Comparison of ENCODE assay signal across 13 cellular contexts in genomic region chr6:14272111-14273085, GRCh38.
DNase-seq lines count a peak whose midpoint lies in the region; ATAC-seq, FAIRE-seq and TF ChIP-seq lines count a peak whose summit lies in the region.
"Had no signal": no experiment of that assay in that cellular context is flagged by ENCODE, and none has a peak within 500 bp of the region (broad histone marks: within the 10 kb centered on the region; RNA-seq: fewer than 3 reads in every experiment).

No MANE protein-coding gene starts in this region.

- DNase-seq in ELR (ENCODE audit: low read depth) (peak; percentile 84), HT1080 (ENCODE audit: low read depth) (peak; percentile 96), bronchial epithelial cell (ENCODE audit: low read depth) (peak; percentile 89), myocyte (ENCODE audit: low read depth) (peak; percentile 75), NCI-H510A (lab: John Stamatoyannopoulos, UW) (no peak), SIG-M5 treated with dmso at 0.1 percent for 504 hours (lab: John Stamatoyannopoulos, UW; ENCODE audit: unreplicated experiment) (no peak)
- DNase-seq: effector CD8-positive, alpha-beta T cell; heart left ventricle; NCI-H1436; SHP77; small intestine; testis had no signal

- no peaks in the 10 kb centered on the region for H3K27me3 ChIP-seq in bronchial epithelial cell (ENCODE audit: control insufficient read depth, insufficient read depth, low read length)
- H3K27me3 ChIP-seq: heart left ventricle, testis had no signal

- no peak for ATAC-seq in esophagus mucosa
- ATAC-seq: heart left ventricle had no signal

- no peak for TF ChIP-seq CTCF in bronchial epithelial cell (IDR thresholded peaks at IDR 0.05; ENCODE audit: insufficient read depth, low read length, severe bottlenecking)

- H3K4me3 ChIP-seq in bronchial epithelial cell (ENCODE audit: low read depth, low read length): no peak overlapping the region
- H3K4me3 ChIP-seq: heart left ventricle, testis had no signal

- peak; percentile 86 for FAIRE-seq in bronchial epithelial cell (lab: Jason Lieb, UNC)
- FAIRE-seq: small intestine had no signal

- no peaks in the 10 kb centered on the region for H3K36me3 ChIP-seq in bronchial epithelial cell (ENCODE audit: control insufficient read depth, insufficient read depth, low read length)
- H3K36me3 ChIP-seq: heart left ventricle had no signal

Comparison
In these comparisons a context has a peak if more than half of its experiments do, and no peak if none do; other contexts are left out.
1. DNase-seq: peak in ELR (single experiment), HT1080 (single experiment), bronchial epithelial cell (single experiment) and myocyte (single experiment); none in NCI-H510A (single experiment) and SIG-M5 treated with dmso at 0.1 percent for 504 hours (single experiment).